In genomic region chr1:21509351-21510112, GRCh38 we compare ENCODE assay signal across 1 cellular context.
TF ChIP-seq lines count a peak whose summit lies in the region.

ALPL (plus strand) TSS chr1:21509423; CDS start chr1:21554082, 44,659 bp downstream.

TF ChIP-seq in K562, 482 proteins besides CTCF, POLR2A, EP300 and RAD21 (continued from another document):
- peak; percentile 80; the same call in 1 of the 2 replicates for TF ChIP-seq ZBTB7A (IDR thresholded peaks at IDR 0.05; ENCODE audit: borderline replicate concordance, control insufficient read depth, low read depth, low read length)
- peak; percentile 33; the same call in 1 of the 2 replicates for TF ChIP-seq EGR1 (conservative IDR thresholded peaks at IDR 0.05)
- TF ChIP-seq SMARCA5 (IDR thresholded peaks at IDR 0.05): no peak
- no peak for TF ChIP-seq KAT2B (IDR thresholded peaks at IDR 0.05; ENCODE audit: low read depth, low read length)
- 0 out of 2 replicates have a peak, but pooled peaks have one; percentile 3 for TF ChIP-seq RB1 (IDR thresholded peaks at IDR 0.05; ENCODE audit: low read depth)
- TF ChIP-seq RBM22 (IDR thresholded peaks at IDR 0.05; ENCODE audit: low read depth, low read length, poor library complexity, severe bottlenecking): no peak
- no peak for TF ChIP-seq GATAD2A (IDR thresholded peaks at IDR 0.05)
- TF ChIP-seq FOXP4 (CRISPR knock-in tag; IDR thresholded peaks at IDR 0.05; ENCODE audit: borderline replicate concordance): 0 out of 2 replicates have a peak, but pooled peaks have one; percentile 20
- TF ChIP-seq FOSL1 (tag; conservative IDR thresholded peaks at IDR 0.05): no peak
- peak; percentile 58; the same call in 1 of the 2 replicates for TF ChIP-seq ZBTB33 (CRISPR knock-in tag; IDR thresholded peaks at IDR 0.05)
- TF ChIP-seq KDM1A (IDR thresholded peaks at IDR 0.05): no peak
- TF ChIP-seq ZNF316 (IDR thresholded peaks at IDR 0.05): no peak
- no peak for TF ChIP-seq SIRT6 (IDR thresholded peaks at IDR 0.05; ENCODE audit: low read depth, low read length)
- no peak for TF ChIP-seq ZNF79 (CRISPR knock-in tag; IDR thresholded peaks at IDR 0.05; ENCODE audit: low read depth)
- TF ChIP-seq PML (IDR thresholded peaks at IDR 0.05; ENCODE audit: low read length): no peak
- 0 out of 2 replicates have a peak, but pooled peaks have one; percentile 12 for TF ChIP-seq NR2C2 (CRISPR knock-in tag; IDR thresholded peaks at IDR 0.05)
- TF ChIP-seq NR2C2 (tag; IDR thresholded peaks at IDR 0.05): no peak
- TF ChIP-seq BRD9 (IDR thresholded peaks at IDR 0.05; ENCODE audit: low read depth, partially characterized antibody): no peak
- TF ChIP-seq MYBL2 (IDR thresholded peaks at IDR 0.05; ENCODE audit: low read depth): no peak
- no peak for TF ChIP-seq MYBL2 (CRISPR knock-in tag; IDR thresholded peaks at IDR 0.05; ENCODE audit: borderline replicate concordance)
- TF ChIP-seq TSHZ1 (CRISPR knock-in tag; IDR thresholded peaks at IDR 0.05): no peak
- 0 out of 2 replicates have a peak, but pooled peaks have one; percentile 7 for TF ChIP-seq ZFX (CRISPR knock-in tag; IDR thresholded peaks at IDR 0.05)
- no peak for TF ChIP-seq ZNF174 (CRISPR knock-in tag; IDR thresholded peaks at IDR 0.05)
- TF ChIP-seq ZNF232 (CRISPR knock-in tag; IDR thresholded peaks at IDR 0.05): no peak
- TF ChIP-seq NCOA2 (IDR thresholded peaks at IDR 0.05; ENCODE audit: partially characterized antibody in 2 of 2): no peak
- peak; percentile 9; the same call in 1 of the 2 replicates for TF ChIP-seq ARID4B (CRISPR knock-in tag; IDR thresholded peaks at IDR 0.05)
- no peak for TF ChIP-seq POLR2H (tag; IDR thresholded peaks at IDR 0.05; ENCODE audit: low read depth)
- no peak for TF ChIP-seq ARID1B (IDR thresholded peaks at IDR 0.05)
- no peak for TF ChIP-seq HOMEZ (CRISPR knock-in tag; IDR thresholded peaks at IDR 0.05)
- TF ChIP-seq RBFOX2 (IDR thresholded peaks at IDR 0.05; ENCODE audit: low read depth, low read length): peak; percentile 36; the same call in 1 of the 2 replicates
- TF ChIP-seq STAG1 (CRISPR knock-in tag; IDR thresholded peaks at IDR 0.05; ENCODE audit: borderline replicate concordance): 0 out of 2 replicates have a peak, but pooled peaks have one; percentile 3
- TF ChIP-seq ASH1L (IDR thresholded peaks at IDR 0.05; ENCODE audit: borderline replicate concordance, low read depth, partially characterized antibody): no peak
- no peak for TF ChIP-seq FOXP1 (CRISPR knock-in tag; IDR thresholded peaks at IDR 0.05)
- TF ChIP-seq MAX (CRISPR knock-in tag; IDR thresholded peaks at IDR 0.05): peak; percentile 54; the same call in 1 of the 2 replicates
- no peak for TF ChIP-seq ZBTB26 (CRISPR knock-in tag; IDR thresholded peaks at IDR 0.05)
- TF ChIP-seq E2F6 (IDR thresholded peaks at IDR 0.05; ENCODE audit: borderline replicate concordance in 1 of 2, extremely low read depth in 1 of 2, insufficient read depth in 1 of 2, insufficient read length in 1 of 2, low read depth in 1 of 2, low read length in 1 of 2, poor library complexity in 1 of 2, severe bottlenecking in 1 of 2): peak in 1 of 2 experiments; percentile 74
- no peak for TF ChIP-seq ETV5 (CRISPR knock-in tag; IDR thresholded peaks at IDR 0.05; ENCODE audit: low read depth)
- TF ChIP-seq ATF1 (CRISPR knock-in tag; IDR thresholded peaks at IDR 0.05): no peak
- TF ChIP-seq ATF1 (tag; IDR thresholded peaks at IDR 0.05): no peak
- no peak for TF ChIP-seq TEAD1 (CRISPR knock-in tag; IDR thresholded peaks at IDR 0.05)
- no peak for TF ChIP-seq ZBTB11 (CRISPR knock-in tag; IDR thresholded peaks at IDR 0.05)
- TF ChIP-seq HDAC3 (IDR thresholded peaks at IDR 0.05; ENCODE audit: borderline replicate concordance, partially characterized antibody): no peak
